In the genomic region with DNA sequence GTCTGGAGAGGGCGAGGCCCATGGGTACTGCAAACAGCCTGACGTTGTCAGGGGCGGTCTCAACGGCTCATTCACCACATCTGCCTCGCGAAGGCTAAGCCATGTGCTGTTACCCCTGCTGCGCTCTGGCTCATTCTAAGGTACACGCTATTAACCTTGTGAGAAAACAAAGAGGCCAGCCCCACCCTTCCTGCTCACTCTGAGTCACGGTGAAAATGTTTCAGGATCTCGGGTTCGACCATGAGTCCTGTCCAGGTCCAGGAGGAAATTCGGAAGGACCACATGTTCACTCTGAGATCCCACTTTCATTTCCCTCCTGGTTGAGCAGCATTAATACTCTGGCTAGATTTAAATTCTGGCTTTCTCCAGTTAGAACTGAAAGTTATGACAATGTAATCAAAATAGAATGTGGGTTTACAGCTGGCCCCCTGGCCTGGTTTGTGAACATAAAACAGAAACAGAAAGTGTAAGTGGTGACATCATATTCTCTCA, we compare ENCODE assay signal across 1 cellular context.
TF ChIP-seq lines count a peak whose summit lies in the region.

No MANE protein-coding gene starts in this region.

TF ChIP-seq in GM12878, 131 proteins besides CTCF, POLR2A, EP300 and RAD21 (continues in another document):
- TF ChIP-seq, protein P1, sequence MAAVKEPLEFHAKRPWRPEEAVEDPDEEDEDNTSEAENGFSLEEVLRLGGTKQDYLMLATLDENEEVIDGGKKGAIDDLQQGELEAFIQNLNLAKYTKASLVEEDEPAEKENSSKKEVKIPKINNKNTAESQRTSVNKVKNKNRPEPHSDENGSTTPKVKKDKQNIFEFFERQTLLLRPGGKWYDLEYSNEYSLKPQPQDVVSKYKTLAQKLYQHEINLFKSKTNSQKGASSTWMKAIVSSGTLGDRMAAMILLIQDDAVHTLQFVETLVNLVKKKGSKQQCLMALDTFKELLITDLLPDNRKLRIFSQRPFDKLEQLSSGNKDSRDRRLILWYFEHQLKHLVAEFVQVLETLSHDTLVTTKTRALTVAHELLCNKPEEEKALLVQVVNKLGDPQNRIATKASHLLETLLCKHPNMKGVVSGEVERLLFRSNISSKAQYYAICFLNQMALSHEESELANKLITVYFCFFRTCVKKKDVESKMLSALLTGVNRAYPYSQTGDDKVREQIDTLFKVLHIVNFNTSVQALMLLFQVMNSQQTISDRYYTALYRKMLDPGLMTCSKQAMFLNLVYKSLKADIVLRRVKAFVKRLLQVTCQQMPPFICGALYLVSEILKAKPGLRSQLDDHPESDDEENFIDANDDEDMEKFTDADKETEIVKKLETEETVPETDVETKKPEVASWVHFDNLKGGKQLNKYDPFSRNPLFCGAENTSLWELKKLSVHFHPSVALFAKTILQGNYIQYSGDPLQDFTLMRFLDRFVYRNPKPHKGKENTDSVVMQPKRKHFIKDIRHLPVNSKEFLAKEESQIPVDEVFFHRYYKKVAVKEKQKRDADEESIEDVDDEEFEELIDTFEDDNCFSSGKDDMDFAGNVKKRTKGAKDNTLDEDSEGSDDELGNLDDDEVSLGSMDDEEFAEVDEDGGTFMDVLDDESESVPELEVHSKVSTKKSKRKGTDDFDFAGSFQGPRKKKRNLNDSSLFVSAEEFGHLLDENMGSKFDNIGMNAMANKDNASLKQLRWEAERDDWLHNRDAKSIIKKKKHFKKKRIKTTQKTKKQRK (IDR thresholded peaks at IDR 0.05; ENCODE audit: low read depth, low read length), result no peak
- TF ChIP-seq ZNF24 (IDR thresholded peaks at IDR 0.05) (0 out of 2 replicates have a peak, but pooled peaks have one; percentile 4), NRF1 (conservative IDR thresholded peaks at IDR 0.05; ENCODE audit: low read depth, low read length) (no peak), ZZZ3 (IDR thresholded peaks at IDR 0.05; ENCODE audit: control insufficient read depth, insufficient read length, low read depth) (no peak), PAX5 (IDR thresholded peaks at IDR 0.05; ENCODE audit: borderline replicate concordance, low read depth, low read length) (peak; percentile 70), RFX5 (IDR thresholded peaks at IDR 0.05; ENCODE audit: low read depth, low read length) (no peak), IRF4 (IDR thresholded peaks at IDR 0.05; ENCODE audit: low read depth, low read length) (peak; percentile 67), ATF7 (IDR thresholded peaks at IDR 0.05; ENCODE audit: low read depth) (peak; percentile 99), STAT1 (conservative IDR thresholded peaks at IDR 0.05) (no peak; the same call in 1 of the 2 replicates), SIN3A (IDR thresholded peaks at IDR 0.05; ENCODE audit: low read depth, low read length) (no peak), ZNF384 (IDR thresholded peaks at IDR 0.05; ENCODE audit: borderline replicate concordance, low read depth, low read length) (no peak), SP1 (IDR thresholded peaks at IDR 0.05; ENCODE audit: low read depth, low read length) (peak; percentile 56), BMI1 (IDR thresholded peaks at IDR 0.05; ENCODE audit: borderline replicate concordance) (no peak), BCL3 (IDR thresholded peaks at IDR 0.05; ENCODE audit: borderline replicate concordance, insufficient read depth, low read depth, low read length, poor library complexity, severe bottlenecking) (no peak), MTA3 (IDR thresholded peaks at IDR 0.05; ENCODE audit: borderline replicate concordance, low read length) (0 out of 2 replicates have a peak, but pooled peaks have one; percentile 71), CHD1 (IDR thresholded peaks at IDR 0.05; ENCODE audit: low read depth, low read length) (no peak), ZNF217 (IDR thresholded peaks at IDR 0.05) (no peak), NR2C1 (IDR thresholded peaks at IDR 0.05) (no peak), ZNF274 (IDR thresholded peaks at IDR 0.05; ENCODE audit: insufficient read depth, insufficient read length) (no peak), RB1 (IDR thresholded peaks at IDR 0.05; ENCODE audit: borderline replicate concordance) (no peak), GABPA (IDR thresholded peaks at IDR 0.05; ENCODE audit: low read depth) (peak; percentile 62), CREB1 (IDR thresholded peaks at IDR 0.05; ENCODE audit: low read depth) (peak; percentile 71), BRCA1 (IDR thresholded peaks at IDR 0.05; ENCODE audit: low read depth, low read length) (no peak), ETV6 (conservative IDR thresholded peaks at IDR 0.05 in 1 of 2, IDR thresholded peaks at IDR 0.05 in 1 of 2; ENCODE audit: borderline replicate concordance in 1 of 2, low read depth in 1 of 2) (peak in 1 of 2 experiments; percentile 89; a peak in 2 of 4 replicates), CEBPB (IDR thresholded peaks at IDR 0.05; ENCODE audit: borderline replicate concordance in 1 of 2, low read depth in 2 of 2, low read length in 2 of 2) (peak in 1 of 2 experiments; percentile 61; a peak in 1 of 4 replicates), NFXL1 (IDR thresholded peaks at IDR 0.05; ENCODE audit: borderline replicate concordance) (no peak), MXI1 (IDR thresholded peaks at IDR 0.05; ENCODE audit: low read depth, low read length) (peak; percentile 86), TCF3 (IDR thresholded peaks at IDR 0.05; ENCODE audit: borderline replicate concordance, insufficient read depth, low read depth, low read length) (0 out of 2 replicates have a peak, but pooled peaks have one; percentile 34), PRDM15 (CRISPR knock-in tag; IDR thresholded peaks at IDR 0.05) (no peak), GATAD2B (conservative IDR thresholded peaks at IDR 0.05; ENCODE audit: low read depth) (peak; percentile 54; the same call in 1 of the 2 replicates), RUNX3 (IDR thresholded peaks at IDR 0.05; ENCODE audit: low read length) (peak; percentile 94)
- TF ChIP-seq, protein P2, sequence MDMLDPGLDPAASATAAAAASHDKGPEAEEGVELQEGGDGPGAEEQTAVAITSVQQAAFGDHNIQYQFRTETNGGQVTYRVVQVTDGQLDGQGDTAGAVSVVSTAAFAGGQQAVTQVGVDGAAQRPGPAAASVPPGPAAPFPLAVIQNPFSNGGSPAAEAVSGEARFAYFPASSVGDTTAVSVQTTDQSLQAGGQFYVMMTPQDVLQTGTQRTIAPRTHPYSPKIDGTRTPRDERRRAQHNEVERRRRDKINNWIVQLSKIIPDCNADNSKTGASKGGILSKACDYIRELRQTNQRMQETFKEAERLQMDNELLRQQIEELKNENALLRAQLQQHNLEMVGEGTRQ (IDR thresholded peaks at IDR 0.05; ENCODE audit: borderline replicate concordance, low read depth, low read length), result no peak; the same call in 1 of the 2 replicates
- TF ChIP-seq, protein P3, sequence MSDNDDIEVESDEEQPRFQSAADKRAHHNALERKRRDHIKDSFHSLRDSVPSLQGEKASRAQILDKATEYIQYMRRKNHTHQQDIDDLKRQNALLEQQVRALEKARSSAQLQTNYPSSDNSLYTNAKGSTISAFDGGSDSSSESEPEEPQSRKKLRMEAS (IDR thresholded peaks at IDR 0.05; ENCODE audit: low read depth, low read length), result peak; percentile 97
- TF ChIP-seq, protein P4, sequence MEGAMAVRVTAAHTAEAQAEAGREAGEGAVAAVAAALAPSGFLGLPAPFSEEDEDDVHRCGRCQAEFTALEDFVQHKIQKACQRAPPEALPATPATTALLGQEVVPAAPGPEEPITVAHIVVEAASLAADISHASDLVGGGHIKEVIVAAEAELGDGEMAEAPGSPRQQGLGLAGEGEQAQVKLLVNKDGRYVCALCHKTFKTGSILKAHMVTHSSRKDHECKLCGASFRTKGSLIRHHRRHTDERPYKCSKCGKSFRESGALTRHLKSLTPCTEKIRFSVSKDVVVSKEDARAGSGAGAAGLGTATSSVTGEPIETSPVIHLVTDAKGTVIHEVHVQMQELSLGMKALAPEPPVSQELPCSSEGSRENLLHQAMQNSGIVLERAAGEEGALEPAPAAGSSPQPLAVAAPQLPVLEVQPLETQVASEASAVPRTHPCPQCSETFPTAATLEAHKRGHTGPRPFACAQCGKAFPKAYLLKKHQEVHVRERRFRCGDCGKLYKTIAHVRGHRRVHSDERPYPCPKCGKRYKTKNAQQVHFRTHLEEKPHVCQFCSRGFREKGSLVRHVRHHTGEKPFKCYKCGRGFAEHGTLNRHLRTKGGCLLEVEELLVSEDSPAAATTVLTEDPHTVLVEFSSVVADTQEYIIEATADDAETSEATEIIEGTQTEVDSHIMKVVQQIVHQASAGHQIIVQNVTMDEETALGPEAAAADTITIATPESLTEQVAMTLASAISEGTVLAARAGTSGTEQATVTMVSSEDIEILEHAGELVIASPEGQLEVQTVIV (IDR thresholded peaks at IDR 0.05; ENCODE audit: borderline replicate concordance, partially characterized antibody), result no peak
- TF ChIP-seq, protein P5, sequence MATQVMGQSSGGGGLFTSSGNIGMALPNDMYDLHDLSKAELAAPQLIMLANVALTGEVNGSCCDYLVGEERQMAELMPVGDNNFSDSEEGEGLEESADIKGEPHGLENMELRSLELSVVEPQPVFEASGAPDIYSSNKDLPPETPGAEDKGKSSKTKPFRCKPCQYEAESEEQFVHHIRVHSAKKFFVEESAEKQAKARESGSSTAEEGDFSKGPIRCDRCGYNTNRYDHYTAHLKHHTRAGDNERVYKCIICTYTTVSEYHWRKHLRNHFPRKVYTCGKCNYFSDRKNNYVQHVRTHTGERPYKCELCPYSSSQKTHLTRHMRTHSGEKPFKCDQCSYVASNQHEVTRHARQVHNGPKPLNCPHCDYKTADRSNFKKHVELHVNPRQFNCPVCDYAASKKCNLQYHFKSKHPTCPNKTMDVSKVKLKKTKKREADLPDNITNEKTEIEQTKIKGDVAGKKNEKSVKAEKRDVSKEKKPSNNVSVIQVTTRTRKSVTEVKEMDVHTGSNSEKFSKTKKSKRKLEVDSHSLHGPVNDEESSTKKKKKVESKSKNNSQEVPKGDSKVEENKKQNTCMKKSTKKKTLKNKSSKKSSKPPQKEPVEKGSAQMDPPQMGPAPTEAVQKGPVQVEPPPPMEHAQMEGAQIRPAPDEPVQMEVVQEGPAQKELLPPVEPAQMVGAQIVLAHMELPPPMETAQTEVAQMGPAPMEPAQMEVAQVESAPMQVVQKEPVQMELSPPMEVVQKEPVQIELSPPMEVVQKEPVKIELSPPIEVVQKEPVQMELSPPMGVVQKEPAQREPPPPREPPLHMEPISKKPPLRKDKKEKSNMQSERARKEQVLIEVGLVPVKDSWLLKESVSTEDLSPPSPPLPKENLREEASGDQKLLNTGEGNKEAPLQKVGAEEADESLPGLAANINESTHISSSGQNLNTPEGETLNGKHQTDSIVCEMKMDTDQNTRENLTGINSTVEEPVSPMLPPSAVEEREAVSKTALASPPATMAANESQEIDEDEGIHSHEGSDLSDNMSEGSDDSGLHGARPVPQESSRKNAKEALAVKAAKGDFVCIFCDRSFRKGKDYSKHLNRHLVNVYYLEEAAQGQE (IDR thresholded peaks at IDR 0.05; ENCODE audit: low read depth, low read length), result no peak
- TF ChIP-seq, protein P6, sequence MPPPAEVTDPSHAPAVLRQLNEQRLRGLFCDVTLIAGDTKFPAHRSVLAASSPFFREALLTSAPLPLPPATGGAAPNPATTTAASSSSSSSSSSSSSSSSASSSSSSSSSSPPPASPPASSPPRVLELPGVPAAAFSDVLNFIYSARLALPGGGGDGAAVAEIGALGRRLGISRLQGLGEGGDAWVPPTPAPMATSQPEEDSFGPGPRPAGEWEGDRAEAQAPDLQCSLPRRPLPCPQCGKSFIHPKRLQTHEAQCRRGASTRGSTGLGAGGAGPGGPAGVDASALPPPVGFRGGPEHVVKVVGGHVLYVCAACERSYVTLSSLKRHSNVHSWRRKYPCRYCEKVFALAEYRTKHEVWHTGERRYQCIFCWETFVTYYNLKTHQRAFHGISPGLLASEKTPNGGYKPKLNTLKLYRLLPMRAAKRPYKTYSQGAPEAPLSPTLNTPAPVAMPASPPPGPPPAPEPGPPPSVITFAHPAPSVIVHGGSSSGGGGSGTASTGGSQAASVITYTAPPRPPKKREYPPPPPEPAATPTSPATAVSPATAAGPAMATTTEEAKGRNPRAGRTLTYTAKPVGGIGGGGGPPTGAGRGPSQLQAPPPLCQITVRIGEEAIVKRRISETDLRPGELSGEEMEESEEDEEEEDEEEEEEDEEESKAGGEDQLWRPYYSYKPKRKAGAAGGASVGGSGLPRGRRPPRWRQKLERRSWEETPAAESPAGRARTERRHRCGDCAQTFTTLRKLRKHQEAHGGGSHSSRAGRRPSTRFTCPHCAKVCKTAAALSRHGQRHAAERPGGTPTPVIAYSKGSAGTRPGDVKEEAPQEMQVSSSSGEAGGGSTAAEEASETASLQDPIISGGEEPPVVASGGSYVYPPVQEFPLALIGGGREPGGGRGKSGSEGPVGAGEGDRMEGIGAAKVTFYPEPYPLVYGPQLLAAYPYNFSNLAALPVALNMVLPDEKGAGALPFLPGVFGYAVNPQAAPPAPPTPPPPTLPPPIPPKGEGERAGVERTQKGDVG (CRISPR knock-in tag; IDR thresholded peaks at IDR 0.05), result 0 out of 2 replicates have a peak, but pooled peaks have one; percentile 46
